27 cellular contexts compared by ENCODE assay signal in genomic region chr6:111988926-111989325, GRCh38.
DNase-seq lines count a peak whose midpoint lies in the region; ATAC-seq and TF ChIP-seq lines count a peak whose summit lies in the region.
"Had no signal": no experiment of that assay in that cellular context is flagged by ENCODE, and none has a peak within 500 bp of the region (broad histone marks: within the 10 kb centered on the region; RNA-seq: fewer than 3 reads in every experiment).

No MANE protein-coding gene starts in this region.

- TF ChIP-seq CTCF in activated CD8-positive, alpha-beta T cell treated with anti-CD3 and anti-CD28 coated beads for 36 hours (IDR thresholded peaks at IDR 0.05), result no peak
- TF ChIP-seq CTCF in endodermal cell (conservative IDR thresholded peaks at IDR 0.05), result no peak

- no peak for ATAC-seq in activated T-cell treated with anti-CD3 and anti-CD28 coated beads, Interleukin-2, amount 50 U/mL, for 72 hours (replicated peaks in 1 of 2)
- no peak for ATAC-seq in activated CD8-positive, alpha-beta T cell treated with anti-CD3 and anti-CD28 coated beads for 36 hours
- ATAC-seq in GM21423 (IDR thresholded peaks at IDR 0.05; ENCODE audit: unreplicated experiment), result no peak
- ATAC-seq: heart left ventricle, left colon had no signal

- peak overlapping the region; percentile 52 to 71 for H3K4me3 Mint-ChIP-seq in activated T-cell treated with anti-CD3 and anti-CD28 coated beads, Interleukin-2, amount 50 U/mL, for 72 hours
- H3K4me3 Mint-ChIP-seq in activated CD8-positive, alpha-beta T cell treated with anti-CD3 and anti-CD28 coated beads for 36 hours, result no peak overlapping the region
- no peak overlapping the region for H3K4me3 Mint-ChIP-seq in endodermal cell
- H3K4me3 Mint-ChIP-seq: naive B cell had no signal

- H3K9me3 ChIP-seq in endodermal cell (ENCODE audit: control insufficient read depth, low read length), result no peaks in the 10 kb centered on the region
- no peaks in the 10 kb centered on the region for H3K9me3 ChIP-seq in thymus (ENCODE audit: control insufficient read depth)
- H3K9me3 ChIP-seq: HAP-1, heart left ventricle, ovary, right atrium auricular region, uterus had no signal

- H3K27me3 Mint-ChIP-seq in activated T-cell treated with anti-CD3 and anti-CD28 coated beads, Interleukin-2, amount 50 U/mL, for 72 hours (ENCODE audit: low read depth), result no peaks in the 10 kb centered on the region
- no peaks in the 10 kb centered on the region for H3K27me3 Mint-ChIP-seq in activated CD8-positive, alpha-beta T cell treated with anti-CD3 and anti-CD28 coated beads for 36 hours
- peaks cover 12% of the 10 kb centered on the region for H3K27me3 Mint-ChIP-seq in endodermal cell (ENCODE audit: insufficient read depth)

- no peak overlapping the region for H3K4me3 ChIP-seq in endodermal cell (ENCODE audit: low read length)
- no peak overlapping the region for H3K4me3 ChIP-seq in thymus (ENCODE audit: low read length)
- H3K4me3 ChIP-seq: dorsolateral prefrontal cortex, HAP-1, heart left ventricle, ovary, right atrium auricular region, uterus had no signal

- H3K9me3 Mint-ChIP-seq in activated T-cell treated with anti-CD3 and anti-CD28 coated beads, Interleukin-2, amount 50 U/mL, for 72 hours, result peaks cover 0 to 2% of the 10 kb centered on the region in 2 donors
- H3K9me3 Mint-ChIP-seq in activated CD8-positive, alpha-beta T cell treated with anti-CD3 and anti-CD28 coated beads for 36 hours, result peaks cover 9% of the 10 kb centered on the region
- H3K9me3 Mint-ChIP-seq in endodermal cell, result no peaks in the 10 kb centered on the region
- H3K9me3 Mint-ChIP-seq: activated T-helper 2 cell treated with anti-CD3 and anti-CD28 coated beads, Interferon-gamma antibody, Interleukin-2, Interleukin-4, amounts not matched to agents 10 μg/mL and 5 μg/mL and 100 μg/mL, durations not matched to agents 14 hours and 24 hours and 36 hours; naive B cell had no signal

- POLR2A ChIA-PET in activated CD8-positive, alpha-beta T cell treated with anti-CD3 and anti-CD28 coated beads for 36 hours (lab: Charles Lee), result interaction anchor here (2.2 to 2.3 kb wide), 2 partner anchors 15 to 115 kb away, joined by 5 to 9 read pairs; partner anchors contain the start of gene FYN

- H3K36me3 Mint-ChIP-seq in activated T-cell treated with anti-CD3 and anti-CD28 coated beads, Interleukin-2, amount 50 U/mL, for 72 hours (ENCODE audit: insufficient read depth in 2 of 2), result peaks cover 0 to 5% of the 10 kb centered on the region in 2 donors
- peaks cover 10% of the 10 kb centered on the region for H3K36me3 Mint-ChIP-seq in activated CD8-positive, alpha-beta T cell treated with anti-CD3 and anti-CD28 coated beads for 36 hours (ENCODE audit: low read depth)
- H3K36me3 Mint-ChIP-seq in endodermal cell (ENCODE audit: low read depth), result no peaks in the 10 kb centered on the region
- H3K36me3 Mint-ChIP-seq: naive B cell had no signal

- H3K4me1 ChIP-seq in endodermal cell (ENCODE audit: control insufficient read depth, insufficient read depth, low read length) (no peaks in the 10 kb centered on the region), thymus (ENCODE audit: control insufficient read depth, insufficient read depth, low read length) (peaks cover 25% of the 10 kb centered on the region)
- H3K4me1 ChIP-seq: HAP-1, right atrium auricular region, uterus had no signal

- intact Hi-C loops in activated CD8-positive, alpha-beta T cell treated with anti-CD3 and anti-CD28 coated beads for 36 hours (cut with micrococcal nuclease), result no loop called here

- no peak overlapping the region for H3K9ac ChIP-seq in endodermal cell (ENCODE audit: extremely low read depth, low read length, poor library complexity, severe bottlenecking)

- H3K27ac ChIP-seq in endodermal cell (ENCODE audit: low read depth, low read length) (no peak overlapping the region), thymus (ENCODE audit: low read depth) (peak overlapping the region; percentile 88)
- H3K27ac ChIP-seq: dorsolateral prefrontal cortex, ovary, right atrium auricular region, uterus had no signal

- peaks cover 97% of the 10 kb centered on the region for H3K4me1 Mint-ChIP-seq in activated T-cell treated with anti-CD3 and anti-CD28 coated beads, Interleukin-2, amount 50 U/mL, for 72 hours (ENCODE audit: low read depth)
- H3K4me1 Mint-ChIP-seq in activated CD8-positive, alpha-beta T cell treated with anti-CD3 and anti-CD28 coated beads for 36 hours (ENCODE audit: low read depth), result peaks cover 95% of the 10 kb centered on the region
- peaks cover 4% of the 10 kb centered on the region for H3K4me1 Mint-ChIP-seq in endodermal cell

- peak overlapping the region; percentile 86 for H3K27ac Mint-ChIP-seq in activated T-cell treated with anti-CD3 and anti-CD28 coated beads, Interleukin-2, amount 50 U/mL, for 72 hours
- H3K27ac Mint-ChIP-seq in activated CD8-positive, alpha-beta T cell treated with anti-CD3 and anti-CD28 coated beads for 36 hours, result peak overlapping the region; percentile 96
- H3K27ac Mint-ChIP-seq in endodermal cell, result no peak overlapping the region

- H3K36me3 ChIP-seq in endodermal cell (ENCODE audit: control insufficient read depth, insufficient read depth, low read length), result no peaks in the 10 kb centered on the region
- no peaks in the 10 kb centered on the region for H3K36me3 ChIP-seq in thymus (ENCODE audit: control insufficient read depth, insufficient read depth)
- H3K36me3 ChIP-seq: HAP-1, heart left ventricle, ovary, right atrium auricular region, uterus had no signal

- no peak for DNase-seq in activated T-cell treated with anti-CD3 and anti-CD28 coated beads, Interleukin-2, amount 50 U/mL, for 72 hours
- DNase-seq in activated T-cell treated with anti-CD3 and anti-CD28 coated beads, Interleukin-2, amount 50 U/mL, for 1 hour, result no peak
- no peak for DNase-seq in activated CD8-positive, alpha-beta T cell treated with anti-CD3 and anti-CD28 coated beads for 36 hours
- peak; percentile 14 for DNase-seq in endodermal cell
- no peak for DNase-seq in DMS114 treated with DMSO at 0.1 percent for 48 hours (lab: John Stamatoyannopoulos, UW; ENCODE audit: unreplicated experiment)
- DNase-seq in T-helper 9 cell, result no peak
- DNase-seq: anterior cingulate cortex; C1 segment of cervical spinal cord; caudate nucleus; DMS 273 treated with DMSO at 0.1 percent for 48 hours; dorsolateral prefrontal cortex; heart left ventricle; left colon; mesendoderm; naive B cell; NCI-H1105; NCI-H2029 treated with DMSO at 0.1 percent for 48 hours; NCI-H226; NCI-H774; ovary; stimulated activated CD4-positive, alpha-beta T cell treated with anti-CD3 and anti-CD28 coated beads, Interleukin-12 subunit alpha, Interleukin-12 subunit beta, amount 100 ng/mL, for 4 hours; uterus had no signal

- H3K27me3 ChIP-seq in endodermal cell (ENCODE audit: control insufficient read depth, insufficient read depth, low read length, poor library complexity, severe bottlenecking) (peaks cover 12% of the 10 kb centered on the region), thymus (ENCODE audit: control insufficient read depth, insufficient read depth) (no peaks in the 10 kb centered on the region)
- H3K27me3 ChIP-seq: dorsolateral prefrontal cortex, heart left ventricle, ovary, right atrium auricular region, uterus had no signal

- 82% methylated on average over 2 of the region's 2 CpGs; no CpG with 5 or more reads in 1 of the 2 experiments for WGBS in endodermal cell (ENCODE audit: insufficient coverage in 1 of 2, insufficient read length in 1 of 2), 2 experiments
- 98% methylated on average over 2 of the region's 2 CpGs for WGBS in thymus

- CTCF ChIA-PET in activated CD8-positive, alpha-beta T cell treated with anti-CD3 and anti-CD28 coated beads for 36 hours (lab: Charles Lee), result interaction anchor here (1.5 kb wide), 2 partner anchors 55 to 279 kb away, joined by 3 to 6 read pairs; no protein-coding TSS in a partner anchor

Comparison
In these comparisons a context has a peak if more than half of its experiments do, and no peak if none do; other contexts are left out.
1. H3K4me3 Mint-ChIP-seq: peak in activated T-cell treated with anti-CD3 and anti-CD28 coated beads, Interleukin-2, amount 50 U/mL, for 72 hours (2 of 2); none in activated CD8-positive, alpha-beta T cell treated with anti-CD3 and anti-CD28 coated beads for 36 hours (single experiment) and endodermal cell (single experiment).